8 cellular contexts compared by ENCODE assay signal in the genomic region with DNA sequence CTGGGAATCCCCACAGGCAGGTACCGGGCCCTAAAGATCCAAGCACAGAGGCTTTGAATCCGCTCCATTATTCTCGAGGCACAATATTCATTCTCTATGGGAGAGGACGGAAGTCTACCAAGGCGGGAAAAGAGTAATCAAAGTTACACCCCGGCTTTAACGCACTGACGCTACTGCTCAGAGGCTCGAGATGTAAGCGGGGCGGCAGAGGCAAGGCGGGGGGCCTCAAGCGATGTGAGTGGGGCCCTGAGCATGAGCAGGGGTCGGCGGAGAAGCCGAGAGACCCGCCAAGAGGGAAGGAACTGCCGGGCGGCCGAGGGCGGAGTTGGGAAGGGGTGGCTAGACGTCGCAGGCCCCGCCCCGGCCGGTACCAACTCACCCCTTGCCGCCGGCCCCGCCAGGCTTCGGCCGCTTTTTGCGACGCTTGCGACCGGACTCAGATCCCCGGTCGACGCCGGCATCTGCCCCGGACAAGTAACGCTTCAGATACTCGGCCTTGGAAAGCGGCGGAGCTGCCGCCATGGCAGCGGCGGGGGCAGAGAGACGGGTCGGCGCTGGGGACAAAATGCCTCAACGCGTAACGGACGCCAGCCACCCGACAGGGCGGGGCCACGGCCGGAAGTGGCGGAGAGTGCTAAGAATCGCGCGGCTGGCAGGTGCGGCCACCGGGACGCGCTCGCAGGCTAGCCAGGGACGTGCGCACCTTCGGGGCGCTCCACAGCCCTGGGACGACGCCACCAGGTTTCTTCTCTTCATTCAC. TPM values are rescaled to one million over a fixed set of nuclear protein-coding genes. Genes with fewer than 3 reads are reported as not detected.
A peak's percentile ranks its signal among the peaks of the same experiment; 100 is the strongest.
DNase-seq lines count a peak whose midpoint lies in the region; ATAC-seq and TF ChIP-seq lines count a peak whose summit lies in the region.

Gene BUD13, minus strand, starts transcription at position 545 of the 760 bp plus-strand sequence. Its CDS starts 23 bp downstream, at position 522.

- H3K9me3 ChIP-seq in CD4-positive, alpha-beta T cell (ENCODE audit: control insufficient read depth, low read length) = no peaks in the 10 kb centered on the region

- peak; percentile 16 for TF ChIP-seq CTCF in CD4-positive, alpha-beta T cell (IDR thresholded peaks at IDR 0.05)

- peak; percentile 90 to 96 (median 94) for DNase-seq in CD4-positive, alpha-beta T cell
- peak; percentile 20 for DNase-seq in NK-92 (lab: John Stamatoyannopoulos, UW; ENCODE audit: unreplicated experiment)
- DNase-seq in activated CD8-positive, alpha-beta memory T cell treated with anti-CD3 and anti-CD28 coated beads for 1 hour (ENCODE audit: extremely low read depth in 1 of 2, low read depth in 1 of 2) = peak; percentile 85 to 92
- DNase-seq in effector CD4-positive, alpha-beta T cell = peak; percentile 94
- peak; percentile 88 to 89 for DNase-seq in lung microvascular endothelial cell (ENCODE audit: low read depth in 2 of 2)
- DNase-seq in stimulated activated CD8-positive, alpha-beta memory T cell treated with anti-CD3 and anti-CD28 coated beads, Interleukin-12 subunit alpha, Interleukin-12 subunit beta, amount 100 ng/mL, for 1 hour (ENCODE audit: low read depth) = peak; percentile 88

- H3K27me3 Mint-ChIP-seq in CD4-positive, alpha-beta T cell = no peaks in the 10 kb centered on the region

- H3K4me3 Mint-ChIP-seq in CD4-positive, alpha-beta T cell = peak within 1 kb of the TSS; percentile 99

- H3K27ac ChIP-seq in CD4-positive, alpha-beta T cell (ENCODE audit: low read depth, low read length) = peak within 1 kb of the TSS; percentile 87

- no peaks in the 10 kb centered on the region for H3K9me3 Mint-ChIP-seq in CD4-positive, alpha-beta T cell

- POLR2A ChIA-PET in CD4-positive, alpha-beta T cell (lab: Charles Lee) = interaction anchor here (0.7 to 4.8 kb wide), 5 partner anchors 8 to 371 kb away, joined by 3 to 64 read pairs (median 9); partner anchors contain the start of genes PAFAH1B2 and ZPR1

- H3K4me1 Mint-ChIP-seq in CD4-positive, alpha-beta T cell (ENCODE audit: low read depth) = peaks cover 45% of the 10 kb centered on the region

- no peaks in the 10 kb centered on the region for H3K27me3 ChIP-seq in CD4-positive, alpha-beta T cell (ENCODE audit: control insufficient read depth, insufficient read depth, low read length)

- intact Hi-C loops in CD4-positive, alpha-beta T cell (cut with DNase I, micrococcal nuclease) = loop anchor here (1.0 to 5.0 kb wide), 5 partner anchors 16 to 555 kb away; partner anchors contain the start of genes ZPR1 (in 2 of the 2), CEP164 (in 1 of the 2), PCSK7 (in 1 of the 2) and RNF214 (in 1 of the 2)

- ATAC-seq in CD4-positive, alpha-beta T cell (ENCODE audit: poor library complexity) = peak; percentile 92
- ATAC-seq in GM19438 (IDR thresholded peaks at IDR 0.05; ENCODE audit: low read depth, unreplicated experiment) (peak; percentile 78), HG03571 (IDR thresholded peaks at IDR 0.05; ENCODE audit: unreplicated experiment) (peak; percentile 82)

- peak within 1 kb of the TSS; percentile 95 for H3K27ac Mint-ChIP-seq in CD4-positive, alpha-beta T cell

- H3K36me3 Mint-ChIP-seq in CD4-positive, alpha-beta T cell (ENCODE audit: low read depth) = peaks cover 51% of the 10 kb centered on the region

- CTCF ChIA-PET in CD4-positive, alpha-beta T cell (lab: Charles Lee) = interaction anchor here (0.8 to 3.7 kb wide), 6 partner anchors 11 to 63 kb away, joined by 3 to 13 read pairs (median 4); partner anchors contain the start of genes APOA5 and ZPR1

RNA-seq across cellular contexts. Expression of gene BUD13, which starts in this region (rescaled TPM):
- total RNA-seq in CD4-positive, alpha-beta T cell = 10 to 100 TPM in 1 of 2 experiments, 1 to 10 TPM in 1; 9.2 to 10.1 TPM
- total RNA-seq in lung microvascular endothelial cell = 9.6 and 12.5 TPM in 2 replicates

Comparison
In these comparisons a context has a peak if more than half of its experiments do, and no peak if none do; other contexts are left out.
1. Peak in every context shown above with its lines: DNase-seq, ATAC-seq and H3K27ac ChIP-seq.
2. DNase-seq: peak in every context shown above with its lines; median percentile 94 in effector CD4-positive, alpha-beta T cell; 94 in CD4-positive, alpha-beta T cell; 88 in activated CD8-positive, alpha-beta memory T cell treated with anti-CD3 and anti-CD28 coated beads for 1 hour; 88 in lung microvascular endothelial cell; 88 in stimulated activated CD8-positive, alpha-beta memory T cell treated with anti-CD3 and anti-CD28 coated beads, Interleukin-12 subunit alpha, Interleukin-12 subunit beta, amount 100 ng/mL, for 1 hour; 20 in NK-92.